Comparison of ENCODE assay signal across 1 cellular context in genomic region chr4:88107406-88108107, GRCh38.
TF ChIP-seq lines count a peak whose summit lies in the region.

No MANE protein-coding gene starts in this region.

TF ChIP-seq in GM23338, 12 proteins besides CTCF, POLR2A, EP300 and RAD21 (continued from another document):
- TF ChIP-seq REST (IDR thresholded peaks at IDR 0.05; ENCODE audit: unreplicated experiment) = no peak
- TF ChIP-seq CREB1 (CRISPR knock-in tag; IDR thresholded peaks at IDR 0.05; ENCODE audit: low read depth) = no peak
- TF ChIP-seq POLR2AphosphoS5 (IDR thresholded peaks at IDR 0.05; ENCODE audit: low read depth) = no peak
- no peak for TF ChIP-seq ETS1 (IDR thresholded peaks at IDR 0.05)
TF ChIP-seq in GM23338: peak in this region for 0.
